Comparison of ENCODE assay signal across 8 cellular contexts in the genomic region with DNA sequence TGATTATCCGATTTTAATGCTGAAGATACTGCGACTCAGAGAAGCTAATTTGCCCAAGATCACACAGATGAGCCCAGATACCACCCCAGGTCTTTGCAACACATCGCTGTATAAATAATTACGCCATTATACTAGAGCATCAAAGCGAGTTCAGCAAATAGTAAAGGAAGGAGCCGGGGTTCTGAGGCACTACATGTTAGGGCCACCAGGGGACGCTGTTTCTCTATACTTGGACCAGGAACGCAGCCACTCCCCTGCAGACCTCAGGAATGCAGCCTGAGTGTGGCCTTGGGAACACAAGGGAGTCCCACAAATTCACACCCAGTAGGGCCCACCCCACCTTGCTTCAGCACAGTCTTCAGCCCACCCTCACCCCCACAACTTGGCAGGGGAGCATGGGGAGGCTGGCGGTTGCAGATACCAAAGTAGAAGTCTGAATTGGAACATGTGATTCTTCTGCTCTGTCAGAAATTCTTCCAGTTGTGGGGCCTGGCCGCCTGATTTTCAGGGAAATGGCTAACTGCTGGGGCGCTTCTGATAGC. TPM values are rescaled to one million over a fixed set of nuclear protein-coding genes. Genes with fewer than 3 reads are reported as not detected.
DNase-seq lines count a peak whose midpoint lies in the region; ATAC-seq and TF ChIP-seq lines count a peak whose summit lies in the region.

No MANE protein-coding gene starts in this region.

- H3K27ac Mint-ChIP-seq in activated T-helper 2 cell treated with anti-CD3 and anti-CD28 coated beads, Interferon-gamma antibody, Interleukin-2, Interleukin-4, amounts not matched to agents 10 μg/mL and 5 μg/mL and 100 μg/mL, durations not matched to agents 14 hours and 24 hours and 36 hours = no peak overlapping the region

- no peak overlapping the region for H3K27ac ChIP-seq in neutrophil

- no peaks in the 10 kb centered on the region for H3K9me3 ChIP-seq in neutrophil

- no peak overlapping the region for H3K4me3 Mint-ChIP-seq in activated T-helper 2 cell treated with anti-CD3 and anti-CD28 coated beads, Interferon-gamma antibody, Interleukin-2, Interleukin-4, amounts not matched to agents 10 μg/mL and 5 μg/mL and 100 μg/mL, durations not matched to agents 14 hours and 24 hours and 36 hours (ENCODE audit: low read depth)

- peak; percentile 69 for ATAC-seq in GM18867 (IDR thresholded peaks at IDR 0.05; ENCODE audit: unreplicated experiment)

- no peaks in the 10 kb centered on the region for H3K9me3 Mint-ChIP-seq in activated T-helper 2 cell treated with anti-CD3 and anti-CD28 coated beads, Interferon-gamma antibody, Interleukin-2, Interleukin-4, amounts not matched to agents 10 μg/mL and 5 μg/mL and 100 μg/mL, durations not matched to agents 14 hours and 24 hours and 36 hours

- peaks cover 57% of the 10 kb centered on the region for H3K27me3 ChIP-seq in neutrophil

- intact Hi-C loops in activated T-helper 2 cell treated with anti-CD3 and anti-CD28 coated beads, Interferon-gamma antibody, Interleukin-2, Interleukin-4, amounts not matched to agents 10 μg/mL and 5 μg/mL and 100 μg/mL, durations not matched to agents 14 hours and 24 hours and 36 hours (cut with micrococcal nuclease) = loop anchor here (1.0 to 5.0 kb wide), 3 partner anchors 69 to 179 kb away; partner anchors contain the start of genes ANAPC13 and CEP63

- peaks cover 2% of the 10 kb centered on the region for H3K4me1 Mint-ChIP-seq in activated T-helper 2 cell treated with anti-CD3 and anti-CD28 coated beads, Interferon-gamma antibody, Interleukin-2, Interleukin-4, amounts not matched to agents 10 μg/mL and 5 μg/mL and 100 μg/mL, durations not matched to agents 14 hours and 24 hours and 36 hours (ENCODE audit: low read depth)

- peak; percentile 87 for DNase-seq in A172 (ENCODE audit: low spot score)
- peak; percentile 23 for DNase-seq in KG1 (lab: John Stamatoyannopoulos, UW)
- DNase-seq in RPMI8226 = peak; percentile 74
- peak; percentile 49 for DNase-seq in activated T-helper 2 cell treated with anti-CD3 and anti-CD28 coated beads, Interferon-gamma antibody, Interleukin-2, Interleukin-4, amounts not matched to agents 10 μg/mL and 5 μg/mL and 100 μg/mL, durations not matched to agents 14 hours and 24 hours and 36 hours (ENCODE audit: low spot score)
- DNase-seq in fibroblast of villous mesenchyme (ENCODE audit: low read depth) = peak; percentile 79
- DNase-seq in stromal cell of bone marrow (ENCODE audit: low read depth) = peak; percentile 67

- peak; percentile 99 for TF ChIP-seq CTCF in fibroblast of villous mesenchyme (IDR thresholded peaks at IDR 0.05; ENCODE audit: insufficient read depth, low read depth, low read length)
- peak; percentile 87 for TF ChIP-seq CTCF in neutrophil (IDR thresholded peaks at IDR 0.05)

- H3K27me3 Mint-ChIP-seq in activated T-helper 2 cell treated with anti-CD3 and anti-CD28 coated beads, Interferon-gamma antibody, Interleukin-2, Interleukin-4, amounts not matched to agents 10 μg/mL and 5 μg/mL and 100 μg/mL, durations not matched to agents 14 hours and 24 hours and 36 hours (ENCODE audit: low read depth) = peaks cover 64% of the 10 kb centered on the region

- H3K4me3 ChIP-seq in fibroblast of villous mesenchyme (ENCODE audit: low read depth, low read length) (peak overlapping the region; percentile 14), neutrophil (ENCODE audit: low read depth in 1 of 2, low read length in 1 of 2) (no peak overlapping the region)

- H3K4me1 ChIP-seq in neutrophil (ENCODE audit: control insufficient read depth in 1 of 2, insufficient read depth in 1 of 2, low read depth in 1 of 2, low read length in 1 of 2) = peaks cover 6 to 7% of the 10 kb centered on the region in 2 experiments

- H3K36me3 ChIP-seq in neutrophil = no peaks in the 10 kb centered on the region

- H3K36me3 Mint-ChIP-seq in activated T-helper 2 cell treated with anti-CD3 and anti-CD28 coated beads, Interferon-gamma antibody, Interleukin-2, Interleukin-4, amounts not matched to agents 10 μg/mL and 5 μg/mL and 100 μg/mL, durations not matched to agents 14 hours and 24 hours and 36 hours (ENCODE audit: low read depth) = no peaks in the 10 kb centered on the region

RNA-seq across cellular contexts. Expression of gene RYK, which starts 57.8 kb away (rescaled TPM):
- total RNA-seq in A172 (2014; rRNA removed; shearing (Covaris generic)) = 88.1 and 91.0 TPM in 2 replicates
- total RNA-seq in activated T-helper 2 cell treated with anti-CD3 and anti-CD28 coated beads, Interferon-gamma antibody, Interleukin-2, Interleukin-4, amounts not matched to agents 10 μg/mL and 5 μg/mL and 100 μg/mL, durations not matched to agents 14 hours and 24 hours and 36 hours = 15.8 and 18.4 TPM in 2 replicates
- 103 and 161 TPM in 2 replicates for total RNA-seq in fibroblast of villous mesenchyme

Comparison
In these comparisons a context has a peak if more than half of its experiments do, and no peak if none do; other contexts are left out.
1. DNase-seq: peak in every context shown above with its lines; median percentile 87 in A172; 79 in fibroblast of villous mesenchyme; 74 in RPMI8226; 67 in stromal cell of bone marrow; 49 in activated T-helper 2 cell treated with anti-CD3 and anti-CD28 coated beads, Interferon-gamma antibody, Interleukin-2, Interleukin-4, amounts not matched to agents 10 μg/mL and 5 μg/mL and 100 μg/mL, durations not matched to agents 14 hours and 24 hours and 36 hours; 23 in KG1.